9 cellular contexts compared by ENCODE assay signal in genomic region chr17:47660064-47660492, GRCh38. TPM values are rescaled to one million over a fixed set of nuclear protein-coding genes. Genes with fewer than 3 reads are reported as not detected.
DNase-seq lines count a peak whose midpoint lies in the region; ATAC-seq and TF ChIP-seq lines count a peak whose summit lies in the region.
"Had no signal": no experiment of that assay in that cellular context is flagged by ENCODE, and none has a peak within 500 bp of the region (broad histone marks: within the 10 kb centered on the region; RNA-seq: fewer than 3 reads in every experiment).

No MANE protein-coding gene starts in this region.

- 25% methylated on average over 6 of the region's 6 CpGs for WGBS in right lobe of liver (ENCODE audit: insufficient coverage, low coverage, low lambda C conversion rate, missing lambda C conversion rate)

- peaks cover 0 to 19% (median 3%) of the 10 kb centered on the region in 4 donors for H3K4me1 ChIP-seq in right lobe of liver

- H3K9me3 ChIP-seq in right lobe of liver: no peaks in the 10 kb centered on the region
- H3K9me3 ChIP-seq: MG63 had no signal

- no peaks in the 10 kb centered on the region for H3K27me3 ChIP-seq in right lobe of liver
- H3K27me3 ChIP-seq: MG63 had no signal

- TF ChIP-seq CTCF in GM10266 (IDR thresholded peaks at IDR 0.05; ENCODE audit: control insufficient read depth, insufficient read depth, low read depth, missing control alignments): no peak
- TF ChIP-seq CTCF in right lobe of liver (IDR thresholded peaks at IDR 0.05): no peak

- TF ChIP-seq POLR2A in right lobe of liver (IDR thresholded peaks at IDR 0.05): no peak

- H3K27ac ChIP-seq in right lobe of liver: peak overlapping the region in 2 of 3 donors; percentile 3 to 35

- H3K36me3 ChIP-seq in right lobe of liver: peaks cover 17 to 96% (median 57%) of the 10 kb centered on the region in 4 donors

- DNase-seq in GM10266 (ENCODE audit: extremely low spot score) (peak; percentile 30), NOMO-1 treated with dmso at 0.1 percent for 144 hours (lab: John Stamatoyannopoulos, UW; ENCODE audit: unreplicated experiment) (peak; percentile 68), right lobe of liver (no peak), SW 1271 (lab: John Stamatoyannopoulos, UW) (no peak), mucosa of gallbladder (ENCODE audit: low spot score) (no peak), HCEC 1CT (no peak), SK-N-DZ (ENCODE audit: low spot score) (no peak)
- DNase-seq: MG63 had no signal

- no peak overlapping the region for H3K4me3 ChIP-seq in right lobe of liver
- H3K4me3 ChIP-seq: MG63 had no signal

- intact Hi-C loops in right lobe of liver (cut with DNase I): no loop called here

- peak; percentile 63 for ATAC-seq in GM21723 (IDR thresholded peaks at IDR 0.05; ENCODE audit: unreplicated experiment)
- ATAC-seq in right lobe of liver: peak in 3 of 4 donors; percentile 22 to 50 (median 25)

RNA-seq across cellular contexts. Expression of gene KPNB1, which starts 10.4 kb away (rescaled TPM):
- total RNA-seq in right lobe of liver (100 to 1,000 TPM in 2 of 6 experiments, 10 to 100 TPM in 4; 80.8 to 104 (median 94.5) TPM), mucosa of gallbladder (207 TPM)
- polyA plus RNA-seq in SK-N-DZ (2014; cell fraction: cytosol; rRNA removed): 283 and 411 TPM in 2 replicates
- 203 and 285 TPM in 2 replicates for polyA plus RNA-seq in SK-N-DZ (2014; cell fraction: nucleus; rRNA removed)

RNA-seq across cellular contexts. Expression of gene TBKBP1, which starts 33.9 kb away (rescaled TPM):
- total RNA-seq in right lobe of liver (1 to 10 TPM; 1.2 to 3.2 (median 2.2) TPM), mucosa of gallbladder (9.2 TPM)
- 18.5 and 42.6 TPM in 2 replicates for polyA plus RNA-seq in SK-N-DZ (2014; cell fraction: cytosol; rRNA removed)
- 70.4 and 79.3 TPM in 2 replicates for polyA plus RNA-seq in SK-N-DZ (2014; cell fraction: nucleus; rRNA removed)

Comparison
In these comparisons a context has a peak if more than half of its experiments do, and no peak if none do; other contexts are left out.
1. DNase-seq: peak in GM10266 (single experiment) and NOMO-1 treated with dmso at 0.1 percent for 144 hours (single experiment); none in right lobe of liver (0 of 3), SW 1271 (0 of 2), mucosa of gallbladder (single experiment), HCEC 1CT (single experiment) and SK-N-DZ (single experiment).